In genomic region chr1:172934417-172934762, GRCh38 we compare ENCODE assay signal across 11 cellular contexts.
DNase-seq lines count a peak whose midpoint lies in the region; ATAC-seq and TF ChIP-seq lines count a peak whose summit lies in the region.
"Had no signal": no experiment of that assay in that cellular context is flagged by ENCODE, and none has a peak within 500 bp of the region (broad histone marks: within the 10 kb centered on the region; RNA-seq: fewer than 3 reads in every experiment).

No MANE protein-coding gene starts in this region.

- CTCF ChIA-PET in activated naive CD4-positive, alpha-beta T cell treated with anti-CD3 and anti-CD28 coated beads, Interleukin-2, amount 10 ng/mL, durations not matched to agents 7 days and 5 days (lab: Charles Lee): no interaction called here

- DNase-seq in HFFc6 (no peak), osteoblast (ENCODE audit: insufficient read length, low spot score, missing footprints) (peak; percentile 63)
- no peak for DNase-seq in stimulated activated CD4-positive, alpha-beta T cell treated with anti-CD3 and anti-CD28 coated beads, Interleukin-2, amount 100 ng/mL, for 24 hours
- DNase-seq in activated naive CD4-positive, alpha-beta T cell treated with anti-CD3 and anti-CD28 coated beads, Interleukin-2, amount 10 ng/mL, durations not matched to agents 7 days and 5 days: no peak
- DNase-seq: immature natural killer cell, NCI-H1092 had no signal

- H3K9me3 Mint-ChIP-seq in HFFc6: no peaks in the 10 kb centered on the region
- no peaks in the 10 kb centered on the region for H3K9me3 Mint-ChIP-seq in dendritic cell treated with granulocyte-macrophage colony-stimulating factor and Interleukin-4, amounts not matched to agents 40 ng/mL and 50 ng/mL, for 4 days
- peaks cover 1% of the 10 kb centered on the region for H3K9me3 Mint-ChIP-seq in activated naive CD4-positive, alpha-beta T cell treated with anti-CD3 and anti-CD28 coated beads, Interleukin-2, amount 10 ng/mL, durations not matched to agents 7 days and 5 days
- H3K9me3 Mint-ChIP-seq: immature natural killer cell had no signal

- peak overlapping the region; percentile 54 for H3K4me3 Mint-ChIP-seq in HFFc6
- H3K4me3 Mint-ChIP-seq in dendritic cell treated with granulocyte-macrophage colony-stimulating factor and Interleukin-4, amounts not matched to agents 40 ng/mL and 50 ng/mL, for 4 days: no peak overlapping the region
- H3K4me3 Mint-ChIP-seq in activated naive CD4-positive, alpha-beta T cell treated with anti-CD3 and anti-CD28 coated beads, Interleukin-2, amount 10 ng/mL, durations not matched to agents 7 days and 5 days: no peak overlapping the region
- H3K4me3 Mint-ChIP-seq: CD4-positive, CD25-positive, alpha-beta regulatory T cell; immature natural killer cell had no signal

- H3K36me3 Mint-ChIP-seq in HFFc6 (ENCODE audit: low read depth): peaks cover 31% of the 10 kb centered on the region
- no peaks in the 10 kb centered on the region for H3K36me3 Mint-ChIP-seq in dendritic cell treated with granulocyte-macrophage colony-stimulating factor and Interleukin-4, amounts not matched to agents 40 ng/mL and 50 ng/mL, for 4 days (ENCODE audit: low read depth)
- no peaks in the 10 kb centered on the region for H3K36me3 Mint-ChIP-seq in activated naive CD4-positive, alpha-beta T cell treated with anti-CD3 and anti-CD28 coated beads, Interleukin-2, amount 10 ng/mL, durations not matched to agents 7 days and 5 days
- H3K36me3 Mint-ChIP-seq: CD4-positive, CD25-positive, alpha-beta regulatory T cell; immature natural killer cell had no signal

- peaks cover 86% of the 10 kb centered on the region for H3K4me1 Mint-ChIP-seq in HFFc6 (ENCODE audit: low read depth)
- H3K4me1 Mint-ChIP-seq in dendritic cell treated with granulocyte-macrophage colony-stimulating factor and Interleukin-4, amounts not matched to agents 40 ng/mL and 50 ng/mL, for 4 days (ENCODE audit: low read depth): peaks cover 30% of the 10 kb centered on the region
- H3K4me1 Mint-ChIP-seq in activated naive CD4-positive, alpha-beta T cell treated with anti-CD3 and anti-CD28 coated beads, Interleukin-2, amount 10 ng/mL, durations not matched to agents 7 days and 5 days: peaks cover 12% of the 10 kb centered on the region

- peak overlapping the region; percentile 4 for H2AFZ ChIP-seq in osteoblast (ENCODE audit: low read length)

- H4K20me1 ChIP-seq in osteoblast (ENCODE audit: insufficient read depth, low read length): no peaks in the 10 kb centered on the region

- peak overlapping the region; percentile 18 for H3K4me2 ChIP-seq in osteoblast (ENCODE audit: insufficient read depth, low read length)

- no peak for ATAC-seq in HG02852 (IDR thresholded peaks at IDR 0.05; ENCODE audit: unreplicated experiment)
- no peak for ATAC-seq in HG03196 (IDR thresholded peaks at IDR 0.05; ENCODE audit: unreplicated experiment)

- H3K27ac Mint-ChIP-seq in HFFc6: peak overlapping the region; percentile 96
- H3K27ac Mint-ChIP-seq in dendritic cell treated with granulocyte-macrophage colony-stimulating factor and Interleukin-4, amounts not matched to agents 40 ng/mL and 50 ng/mL, for 4 days: peak overlapping the region; percentile 57
- no peak overlapping the region for H3K27ac Mint-ChIP-seq in activated naive CD4-positive, alpha-beta T cell treated with anti-CD3 and anti-CD28 coated beads, Interleukin-2, amount 10 ng/mL, durations not matched to agents 7 days and 5 days
- H3K27ac Mint-ChIP-seq: CD4-positive, CD25-positive, alpha-beta regulatory T cell had no signal

- TF ChIP-seq CTCF in 22Rv1 (IDR thresholded peaks at IDR 0.05) (no peak), HFFc6 (IDR thresholded peaks at IDR 0.05) (no peak), osteoblast (IDR thresholded peaks at IDR 0.05; ENCODE audit: extremely low read depth, low read depth, low read length) (no peak)

- peaks cover 20% of the 10 kb centered on the region for H3K4me1 ChIP-seq in osteoblast (ENCODE audit: insufficient read depth, low read length)

- H3K79me2 ChIP-seq in osteoblast (ENCODE audit: insufficient read depth, low read length): no peaks in the 10 kb centered on the region

- intact Hi-C loops in dendritic cell treated with granulocyte-macrophage colony-stimulating factor and Interleukin-4, amounts not matched to agents 40 ng/mL and 50 ng/mL, for 4 days (cut with micrococcal nuclease): no loop called here

- H3K9me3 ChIP-seq in osteoblast (ENCODE audit: low read depth, low read length): no peaks in the 10 kb centered on the region

- H3K27me3 ChIP-seq in osteoblast (ENCODE audit: insufficient read depth, low read length): no peaks in the 10 kb centered on the region

- H3K4me3 ChIP-seq in osteoblast (ENCODE audit: insufficient read depth, low read length): no peak overlapping the region

- peak overlapping the region; percentile 64 for H3K27ac ChIP-seq in 22Rv1
- H3K27ac ChIP-seq in osteoblast (ENCODE audit: low read depth, low read length): peak overlapping the region; percentile 78

- H3K36me3 ChIP-seq in osteoblast (ENCODE audit: insufficient read depth, low read length): no peaks in the 10 kb centered on the region

- no peaks in the 10 kb centered on the region for H3K27me3 Mint-ChIP-seq in HFFc6 (ENCODE audit: insufficient read depth)
- no peaks in the 10 kb centered on the region for H3K27me3 Mint-ChIP-seq in dendritic cell treated with granulocyte-macrophage colony-stimulating factor and Interleukin-4, amounts not matched to agents 40 ng/mL and 50 ng/mL, for 4 days
- peaks cover 3% of the 10 kb centered on the region for H3K27me3 Mint-ChIP-seq in activated naive CD4-positive, alpha-beta T cell treated with anti-CD3 and anti-CD28 coated beads, Interleukin-2, amount 10 ng/mL, durations not matched to agents 7 days and 5 days
- H3K27me3 Mint-ChIP-seq: CD4-positive, CD25-positive, alpha-beta regulatory T cell had no signal
